22 cellular contexts compared by ENCODE assay signal in the genomic region with DNA sequence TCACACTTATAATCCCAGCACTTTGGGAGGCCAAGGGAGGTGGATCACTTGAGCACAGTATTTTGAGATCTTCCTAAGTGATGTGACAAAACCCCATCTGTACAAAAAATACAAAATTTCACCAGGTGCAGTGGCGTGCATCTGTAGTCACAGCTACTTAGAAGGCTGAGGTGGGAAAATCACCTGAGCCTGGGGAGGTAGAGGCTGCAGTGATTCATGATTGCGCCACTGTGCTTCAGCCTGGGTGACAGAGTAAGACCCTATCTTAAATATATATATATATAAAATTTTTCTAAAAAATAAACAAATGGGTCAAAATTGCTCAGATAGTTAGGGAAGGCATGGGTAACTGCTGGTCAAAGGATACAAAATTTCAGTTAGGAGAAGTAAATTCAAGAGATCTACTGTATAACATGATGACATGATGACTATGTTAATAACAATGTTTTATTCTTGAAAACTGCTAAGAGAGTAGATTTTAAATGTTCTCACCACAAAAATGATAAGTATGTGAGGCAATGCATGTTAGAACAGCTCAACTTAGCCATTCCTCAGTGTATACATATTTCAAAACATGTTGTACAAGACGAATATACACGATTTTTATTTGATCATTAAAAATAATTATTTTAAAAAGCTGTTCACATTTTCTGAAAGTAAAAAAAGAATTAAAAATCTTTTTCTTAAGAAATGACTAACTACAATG. TPM values are rescaled to one million over a fixed set of nuclear protein-coding genes. Genes with fewer than 3 reads are reported as not detected.
DNase-seq lines count a peak whose midpoint lies in the region; ATAC-seq, FAIRE-seq and TF ChIP-seq lines count a peak whose summit lies in the region.
"Had no signal": no experiment of that assay in that cellular context is flagged by ENCODE, and none has a peak within 500 bp of the region (broad histone marks: within the 10 kb centered on the region; RNA-seq: fewer than 3 reads in every experiment).

No MANE protein-coding gene starts in this region.

- peak overlapping the region in 2 of 3 experiments; percentile 38 to 48 for H3K4me3 ChIP-seq in keratinocyte (ENCODE audit: control insufficient read depth in 2 of 3, extremely low read depth in 1 of 3, insufficient read depth in 2 of 3, low read depth in 1 of 3, low read length in 3 of 3)
- H3K4me3 ChIP-seq: coronary artery, left ventricle myocardium inferior had no signal

- H4K20me1 ChIP-seq in keratinocyte (ENCODE audit: control insufficient read depth, extremely low read depth, insufficient read depth, low read length): no peaks in the 10 kb centered on the region

- peak overlapping the region; percentile 89 for H3K27ac ChIP-seq in keratinocyte (ENCODE audit: control insufficient read depth, insufficient read depth, low read length)
- H3K27ac ChIP-seq: coronary artery, left ventricle myocardium inferior had no signal

- no peak for TF ChIP-seq CTCF in chondrocyte (IDR thresholded peaks at IDR 0.05)
- TF ChIP-seq CTCF in keratinocyte (optimal IDR thresholded peaks at IDR 0.05 in 1 of 3, IDR thresholded peaks at IDR 0.05 in 1 of 3, conservative IDR thresholded peaks at IDR 0.05 in 1 of 3; ENCODE audit: extremely low read depth in 1 of 3, insufficient read depth in 2 of 3, low read length in 3 of 3): no peak

- peaks cover 4% of the 10 kb centered on the region for H3K36me3 Mint-ChIP-seq in chondrocyte (ENCODE audit: low read depth)

- peaks cover 3% of the 10 kb centered on the region for H3K9me3 Mint-ChIP-seq in chondrocyte (ENCODE audit: low read depth)
- H3K9me3 Mint-ChIP-seq: activated naive CD8-positive, alpha-beta T cell treated with anti-CD3 and anti-CD28 coated beads, Interleukin-2, amount 50 U/mL, for 24 hours had no signal

- H3K9me1 ChIP-seq in keratinocyte (ENCODE audit: control insufficient read depth, extremely low read depth, insufficient read depth, low read length): no peaks in the 10 kb centered on the region

- H3K4me2 ChIP-seq in keratinocyte (ENCODE audit: control insufficient read depth, extremely low read depth, insufficient read depth, low read depth, low read length): peak overlapping the region; percentile 89

- H2AFZ ChIP-seq in keratinocyte (ENCODE audit: control insufficient read depth, low read length): peak overlapping the region; percentile 85

- peaks cover 15% of the 10 kb centered on the region for H3K4me1 Mint-ChIP-seq in chondrocyte (ENCODE audit: low read depth)
- H3K4me1 Mint-ChIP-seq: activated naive CD8-positive, alpha-beta T cell treated with anti-CD3 and anti-CD28 coated beads, Interleukin-2, amount 50 U/mL, for 24 hours; B cell; naive thymus-derived CD4-positive, alpha-beta T cell had no signal

- H3K27me3 Mint-ChIP-seq in chondrocyte (ENCODE audit: low read depth): no peaks in the 10 kb centered on the region
- H3K27me3 Mint-ChIP-seq: activated CD4-positive, alpha-beta memory T cell treated with anti-CD3 and anti-CD28 coated beads for 36 hours; activated naive CD8-positive, alpha-beta T cell treated with anti-CD3 and anti-CD28 coated beads, Interleukin-2, amount 50 U/mL, for 24 hours; B cell; naive thymus-derived CD4-positive, alpha-beta T cell had no signal

- H3K79me2 ChIP-seq in keratinocyte (ENCODE audit: control insufficient read depth, insufficient read depth, low read length): no peaks in the 10 kb centered on the region

- dilution Hi-C loops in keratinocyte (cut with MboI; ENCODE audit: extremely low pct_ligation_motif_present, low sequenced_read_pairs): no loop called here

- H3K4me1 ChIP-seq in keratinocyte (ENCODE audit: control insufficient read depth, extremely low read depth, insufficient read depth, low read length): peaks cover 14% of the 10 kb centered on the region
- H3K4me1 ChIP-seq: left ventricle myocardium inferior had no signal

- H3K9ac ChIP-seq in keratinocyte (ENCODE audit: control insufficient read depth, extremely low read depth, insufficient read depth, low read length): peak overlapping the region; percentile 58

- H3K36me3 ChIP-seq in keratinocyte (ENCODE audit: control insufficient read depth in 2 of 2, extremely low read depth in 1 of 2, insufficient read depth in 2 of 2, low read length in 2 of 2): no peaks in the 10 kb centered on the region

- H3K9me3 ChIP-seq in keratinocyte (ENCODE audit: control insufficient read depth, low read depth, low read length): no peaks in the 10 kb centered on the region

- peak overlapping the region; percentile 65 for H3K27ac Mint-ChIP-seq in chondrocyte (ENCODE audit: unreplicated experiment)
- H3K27ac Mint-ChIP-seq: activated CD4-positive, alpha-beta memory T cell treated with anti-CD3 and anti-CD28 coated beads for 36 hours; activated naive CD8-positive, alpha-beta T cell treated with anti-CD3 and anti-CD28 coated beads, Interleukin-2, amount 50 U/mL, for 24 hours; activated T-helper 1 cell treated with anti-CD3 and anti-CD28 coated beads, Interleukin-12 subunit alpha, Interleukin-12 subunit beta, Interleukin-2, Interleukin-4 antibody, amounts not matched to agents 30 ng/mL and 10 ng/mL and 1 ng/mL, durations not matched to agents 14 hours and 24 hours and 36 hours; B cell had no signal

- peak; percentile 56 for FAIRE-seq in keratinocyte (lab: Jason Lieb, UNC)
- no peak for FAIRE-seq in HTR-8/SVneo (lab: Jason Lieb, UNC)
- FAIRE-seq: D721Med, GM18507 had no signal

- H3K27me3 ChIP-seq in keratinocyte (ENCODE audit: control insufficient read depth, extremely low read depth, insufficient read depth, low read length): no peaks in the 10 kb centered on the region

- ATAC-seq in esophagus mucosa: no peak
- ATAC-seq: activated naive CD8-positive, alpha-beta T cell treated with anti-CD3 and anti-CD28 coated beads, Interleukin-2, amount 50 U/mL, for 24 hours; naive thymus-derived CD4-positive, alpha-beta T cell had no signal

- no peak overlapping the region for H3K4me3 Mint-ChIP-seq in chondrocyte (ENCODE audit: unreplicated experiment)
- H3K4me3 Mint-ChIP-seq: activated CD4-positive, alpha-beta memory T cell treated with anti-CD3 and anti-CD28 coated beads for 36 hours; activated naive CD8-positive, alpha-beta T cell treated with anti-CD3 and anti-CD28 coated beads, Interleukin-2, amount 50 U/mL, for 24 hours; activated T-helper 1 cell treated with anti-CD3 and anti-CD28 coated beads, Interleukin-12 subunit alpha, Interleukin-12 subunit beta, Interleukin-2, Interleukin-4 antibody, amounts not matched to agents 30 ng/mL and 10 ng/mL and 1 ng/mL, durations not matched to agents 14 hours and 24 hours and 36 hours; B cell; naive thymus-derived CD4-positive, alpha-beta T cell had no signal

- DNase-seq in AG08395 (ENCODE audit: low spot score) (peak; percentile 15), M059J (ENCODE audit: low read depth) (peak; percentile 28), chondrocyte (ENCODE audit: low spot score) (no peak), keratinocyte (ENCODE audit: low read depth, low spot score) (peak; percentile 69), NCI-H524 treated with DMSO at 0.1 percent for 48 hours (lab: John Stamatoyannopoulos, UW) (no peak), HTR-8/SVneo (ENCODE audit: insufficient read length, low spot score) (no peak), GDM1 (lab: John Stamatoyannopoulos, UW) (no peak)
- DNase-seq: activated CD4-positive, alpha-beta memory T cell treated with anti-CD3 and anti-CD28 coated beads for 36 hours; activated naive CD8-positive, alpha-beta T cell treated with anti-CD3 and anti-CD28 coated beads, Interleukin-2, amount 50 U/mL, for 24 hours; Karpas-422; left ventricle myocardium inferior; naive thymus-derived CD4-positive, alpha-beta T cell; NCI-H1436; NCI-H345; SHP77 treated with DMSO at 0.1 percent for 48 hours; T1000 had no signal

RNA-seq across cellular contexts. Expression of gene TBC1D32, which starts 24.4 kb away (rescaled TPM):
- 1.6 and 2.6 TPM in 2 replicates for total RNA-seq in M059J (2014; rRNA removed; shearing (Covaris generic))
- total RNA-seq in chondrocyte: 8.9 to 12.6 TPM (median 9.4 TPM) in 3 replicates
- 4.6 to 8.3 TPM (median 6.7 TPM) in 3 replicates for polyA plus RNA-seq in keratinocyte
- polyA plus RNA-seq in keratinocyte (2011; ENCODE audit: low read depth): 15.0 TPM
- polyA plus RNA-seq in keratinocyte (2011; cell fraction: cytosol; rRNA removed): 1.1 and 2.1 TPM in 2 replicates
- 10.8 and 13.0 TPM in 2 replicates for polyA plus RNA-seq in keratinocyte (2011; cell fraction: nucleus; rRNA removed)
- polyA plus RNA-seq in keratinocyte (2012; ENCODE audit: low replicate concordance): 2.5 and 2.8 TPM in 2 replicates
- polyA minus RNA-seq in keratinocyte: 3.9 to 12.2 TPM (median 8.8 TPM) in 3 replicates
- 2.9 TPM for polyA minus RNA-seq in keratinocyte (2011; cell fraction: cytosol; rRNA and poly(A)+ RNA removed)
- polyA minus RNA-seq in keratinocyte (2011; cell fraction: nucleus; rRNA and poly(A)+ RNA removed): 15.5 and 23.0 TPM in 2 replicates
- total RNA-seq in esophagus mucosa: 6.0 TPM

Comparison
In these comparisons a context has a peak if more than half of its experiments do, and no peak if none do; other contexts are left out.
1. DNase-seq: peak in AG08395 (single experiment), M059J (single experiment) and keratinocyte (single experiment); none in chondrocyte (single experiment), NCI-H524 treated with DMSO at 0.1 percent for 48 hours (single experiment), HTR-8/SVneo (single experiment) and GDM1 (single experiment).